ENCODE assay signal across 8 cellular contexts in the genomic region with DNA sequence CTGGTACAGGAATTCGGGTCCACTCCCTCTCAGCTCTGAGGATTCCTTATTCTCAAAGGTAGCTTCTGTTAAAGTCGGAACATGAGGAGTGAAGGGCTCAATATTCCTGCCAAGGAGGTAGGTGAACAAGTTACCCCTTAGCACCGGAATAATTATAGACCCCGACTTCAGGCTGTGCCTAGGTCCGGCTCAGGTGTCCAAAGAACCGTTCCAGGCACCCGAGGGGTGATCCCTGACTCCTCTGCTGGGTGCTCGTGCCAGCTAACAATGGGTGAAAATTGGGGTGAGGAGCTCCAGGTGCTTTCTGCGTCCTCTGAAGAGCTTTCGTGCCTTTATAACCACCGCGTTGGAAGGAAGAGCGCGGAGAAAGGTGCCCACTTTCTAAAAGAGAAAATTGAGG. TPM values are rescaled to one million over a fixed set of nuclear protein-coding genes. Genes with fewer than 3 reads are reported as not detected.
DNase-seq lines count a peak whose midpoint lies in the region; ATAC-seq and TF ChIP-seq lines count a peak whose summit lies in the region.

No MANE protein-coding gene starts in this region.

- no peaks in the 10 kb centered on the region for H3K27me3 ChIP-seq in layer of hippocampus (ENCODE audit: control insufficient read depth, insufficient read depth, low read length)
- H3K27me3 ChIP-seq in testis: no peaks in the 10 kb centered on the region

- H3K36me3 ChIP-seq in testis (ENCODE audit: low read depth, missing control alignments): no peaks in the 10 kb centered on the region

- H3K27me3 Mint-ChIP-seq in activated CD4-positive, alpha-beta T cell treated with anti-CD3 and anti-CD28 coated beads for 36 hours: no peaks in the 10 kb centered on the region
- H3K27me3 Mint-ChIP-seq in activated naive CD8-positive, alpha-beta T cell treated with anti-CD3 and anti-CD28 coated beads for 36 hours: no peaks in the 10 kb centered on the region

- H3K4me3 Mint-ChIP-seq in activated CD4-positive, alpha-beta T cell treated with anti-CD3 and anti-CD28 coated beads for 36 hours: peak overlapping the region; percentile 100
- peak overlapping the region; percentile 99 for H3K4me3 Mint-ChIP-seq in activated naive CD8-positive, alpha-beta T cell treated with anti-CD3 and anti-CD28 coated beads for 36 hours

- no peak for ATAC-seq in activated CD4-positive, alpha-beta T cell treated with anti-CD3 and anti-CD28 coated beads for 36 hours

- peaks cover 34% of the 10 kb centered on the region for H3K4me1 Mint-ChIP-seq in activated CD4-positive, alpha-beta T cell treated with anti-CD3 and anti-CD28 coated beads for 36 hours
- H3K4me1 Mint-ChIP-seq in activated naive CD8-positive, alpha-beta T cell treated with anti-CD3 and anti-CD28 coated beads for 36 hours: peaks cover 32% of the 10 kb centered on the region

- 2 to 12% methylated on average over 7 to 14 of the region's 14 CpGs for WGBS in testis, 2 donors

- H3K9me3 Mint-ChIP-seq in activated CD4-positive, alpha-beta T cell treated with anti-CD3 and anti-CD28 coated beads for 36 hours (ENCODE audit: low read depth): no peaks in the 10 kb centered on the region
- no peaks in the 10 kb centered on the region for H3K9me3 Mint-ChIP-seq in activated naive CD8-positive, alpha-beta T cell treated with anti-CD3 and anti-CD28 coated beads for 36 hours

- peaks cover 13% of the 10 kb centered on the region for H3K4me1 ChIP-seq in testis

- no peak for TF ChIP-seq CTCF in testis (IDR thresholded peaks at IDR 0.05)

- peak overlapping the region; percentile 77 to 84 for H3K4me3 ChIP-seq in testis

- H3K27ac ChIP-seq in layer of hippocampus (ENCODE audit: low read depth, low read length) (peak overlapping the region; percentile 99), testis (peak overlapping the region; percentile 95 to 99)

- intact Hi-C loops in activated CD4-positive, alpha-beta T cell treated with anti-CD3 and anti-CD28 coated beads for 36 hours (cut with DNase I, micrococcal nuclease): loop anchor here (1.0 kb wide), 3 partner anchors 24 to 31 kb away; partner anchors contain the start of gene TMEM216 (in 1 of the 2)
- intact Hi-C loops in testis (cut with DNase I; ENCODE audit: low total_unique reads): no loop called here

- POLR2A ChIA-PET in activated CD4-positive, alpha-beta T cell treated with anti-CD3 and anti-CD28 coated beads for 36 hours (lab: Charles Lee): interaction anchor here (0.6 to 4.0 kb wide), 5 partner anchors 25 to 1366 kb away, joined by 3 to 26 read pairs (median 15); partner anchors contain the start of genes CPSF7, DDB1, SDHAF2 and TKFC

- peak overlapping the region; percentile 100 for H3K27ac Mint-ChIP-seq in activated CD4-positive, alpha-beta T cell treated with anti-CD3 and anti-CD28 coated beads for 36 hours
- peak overlapping the region; percentile 95 for H3K27ac Mint-ChIP-seq in activated naive CD8-positive, alpha-beta T cell treated with anti-CD3 and anti-CD28 coated beads for 36 hours

- no peak for DNase-seq in activated CD4-positive, alpha-beta T cell treated with anti-CD3 and anti-CD28 coated beads for 36 hours
- DNase-seq in activated CD4-positive, alpha-beta T cell treated with anti-CD3 and anti-CD28 coated beads, Interleukin-2, amount 50 U/mL, for 4 hours: no peak
- no peak for DNase-seq in activated naive CD8-positive, alpha-beta T cell treated with anti-CD3 and anti-CD28 coated beads for 36 hours
- no peak for DNase-seq in testis
- no peak for DNase-seq in midbrain (lab: John Stamatoyannopoulos, UW)
- DNase-seq in superior temporal gyrus (ENCODE audit: extremely low spot score): no peak
- no peak for DNase-seq in GDM1 (lab: John Stamatoyannopoulos, UW)

- H3K36me3 Mint-ChIP-seq in activated CD4-positive, alpha-beta T cell treated with anti-CD3 and anti-CD28 coated beads for 36 hours (ENCODE audit: low read depth): peaks cover 19% of the 10 kb centered on the region
- peaks cover 19% of the 10 kb centered on the region for H3K36me3 Mint-ChIP-seq in activated naive CD8-positive, alpha-beta T cell treated with anti-CD3 and anti-CD28 coated beads for 36 hours

- CTCF ChIA-PET in activated CD4-positive, alpha-beta T cell treated with anti-CD3 and anti-CD28 coated beads for 36 hours (lab: Charles Lee): interaction anchor here (0.6 to 9.5 kb wide), 12 partner anchors 9 to 530 kb away, joined by 3 to 66 read pairs (median 6); partner anchors contain the start of genes DDB1, TKFC and TMEM216

- no peaks in the 10 kb centered on the region for H3K9me3 ChIP-seq in testis

- TF ChIP-seq POLR2A in testis (IDR thresholded peaks at IDR 0.05): no peak

RNA-seq across cellular contexts. Expression of gene CYB561A3, which starts 0.4 kb away (rescaled TPM):
- total RNA-seq in activated CD4-positive, alpha-beta T cell treated with anti-CD3 and anti-CD28 coated beads for 36 hours: 10 to 100 TPM; 31.8 to 34.4 TPM
- total RNA-seq in activated naive CD8-positive, alpha-beta T cell treated with anti-CD3 and anti-CD28 coated beads for 36 hours: 10 to 100 TPM; 41.1 to 41.6 TPM
- 10 to 100 TPM; 41.7 to 55.8 TPM for total RNA-seq in testis
- polyA plus RNA-seq in testis (ENCODE audit: insufficient read depth, low read depth, low replicate concordance): 39.8 TPM

RNA-seq across cellular contexts. Expression of gene TMEM138, which starts 0.9 kb away (rescaled TPM):
- 10 to 100 TPM; 38.6 to 56.5 TPM for total RNA-seq in activated CD4-positive, alpha-beta T cell treated with anti-CD3 and anti-CD28 coated beads for 36 hours
- 10 to 100 TPM; 57.6 to 64.1 TPM for total RNA-seq in activated naive CD8-positive, alpha-beta T cell treated with anti-CD3 and anti-CD28 coated beads for 36 hours
- total RNA-seq in testis: 10 to 100 TPM; 41.8 to 42.1 TPM
- 61.8 TPM for polyA plus RNA-seq in testis (ENCODE audit: insufficient read depth, low read depth, low replicate concordance)

RNA-seq across cellular contexts. Expression of gene TKFC, which starts 28.2 kb away (rescaled TPM):
- 100 to 1,000 TPM; 100 to 107 TPM for total RNA-seq in activated CD4-positive, alpha-beta T cell treated with anti-CD3 and anti-CD28 coated beads for 36 hours
- total RNA-seq in activated naive CD8-positive, alpha-beta T cell treated with anti-CD3 and anti-CD28 coated beads for 36 hours: 10 to 100 TPM; 70.0 to 70.3 TPM
- 100 to 1,000 TPM in 1 of 2 donors, 10 to 100 TPM in 1; 90.1 to 121 TPM for total RNA-seq in testis
- polyA plus RNA-seq in testis (ENCODE audit: insufficient read depth, low read depth, low replicate concordance): 159 TPM

RNA-seq across cellular contexts. Expression of gene DDB1, which starts 28.3 kb away (rescaled TPM):
- total RNA-seq in activated CD4-positive, alpha-beta T cell treated with anti-CD3 and anti-CD28 coated beads for 36 hours: 100 to 1,000 TPM; 258 to 268 TPM
- 100 to 1,000 TPM; 308 to 315 TPM for total RNA-seq in activated naive CD8-positive, alpha-beta T cell treated with anti-CD3 and anti-CD28 coated beads for 36 hours
- 100 to 1,000 TPM; 266 to 333 TPM for total RNA-seq in testis
- 257 TPM for polyA plus RNA-seq in testis (ENCODE audit: insufficient read depth, low read depth, low replicate concordance)

RNA-seq across cellular contexts. Expression of gene TMEM216, which starts 31.1 kb away (rescaled TPM):
- total RNA-seq in activated CD4-positive, alpha-beta T cell treated with anti-CD3 and anti-CD28 coated beads for 36 hours: 1 to 10 TPM; 8.3 to 8.8 TPM
- 10 to 100 TPM; 12.6 to 14.0 TPM for total RNA-seq in activated naive CD8-positive, alpha-beta T cell treated with anti-CD3 and anti-CD28 coated beads for 36 hours
- 10 to 100 TPM; 19.4 to 25.6 TPM for total RNA-seq in testis
- 29.5 TPM for polyA plus RNA-seq in testis (ENCODE audit: insufficient read depth, low read depth, low replicate concordance)
